11 cellular contexts compared by ENCODE assay signal in genomic region chr4:139887962-139888735, GRCh38.
DNase-seq lines count a peak whose midpoint lies in the region; ATAC-seq, FAIRE-seq and TF ChIP-seq lines count a peak whose summit lies in the region.
"Had no signal": no experiment of that assay in that cellular context is flagged by ENCODE, and none has a peak within 500 bp of the region (broad histone marks: within the 10 kb centered on the region; RNA-seq: fewer than 3 reads in every experiment).

No MANE protein-coding gene starts in this region.

- dilution Hi-C loops in keratinocyte (cut with MboI; ENCODE audit: extremely low pct_ligation_motif_present, low sequenced_read_pairs), result no loop called here

- peak overlapping the region; percentile 96 for H3K4me2 ChIP-seq in keratinocyte (ENCODE audit: control insufficient read depth, extremely low read depth, insufficient read depth, low read depth, low read length)
- H3K4me2 ChIP-seq: PC-9 had no signal

- peak; percentile 79 for ATAC-seq in GM21786 (IDR thresholded peaks at IDR 0.05; ENCODE audit: unreplicated experiment)
- no peak for ATAC-seq in sciatic nerve

- 81 to 88% (median 85%) methylated on average over 4 to 6 of the region's 6 CpGs for WGBS in adrenal gland, 4 donors

- H4K20me1 ChIP-seq in keratinocyte (ENCODE audit: control insufficient read depth, extremely low read depth, insufficient read depth, low read length), result no peaks in the 10 kb centered on the region

- DNase-seq in Caki2 (ENCODE audit: low read depth), result peak; percentile 35
- DNase-seq in OCI-M1 (lab: John Stamatoyannopoulos, UW), result peak; percentile 36
- peak; percentile 86 for DNase-seq in keratinocyte (ENCODE audit: low read depth, low spot score)
- DNase-seq in adrenal gland, result no peak
- DNase-seq in NCI-H82 (lab: John Stamatoyannopoulos, UW), result no peak
- no peak for DNase-seq in GM10266 (ENCODE audit: extremely low spot score)
- DNase-seq in sciatic nerve (ENCODE audit: low spot score), result no peak
- DNase-seq: PC-9 had no signal

- TF ChIP-seq CTCF in keratinocyte (optimal IDR thresholded peaks at IDR 0.05 in 1 of 3, IDR thresholded peaks at IDR 0.05 in 1 of 3, conservative IDR thresholded peaks at IDR 0.05 in 1 of 3; ENCODE audit: extremely low read depth in 1 of 3, insufficient read depth in 2 of 3, low read length in 3 of 3), result no peak
- no peak for TF ChIP-seq CTCF in adrenal gland (IDR thresholded peaks at IDR 0.05)
- TF ChIP-seq CTCF in GM10266 (IDR thresholded peaks at IDR 0.05; ENCODE audit: control insufficient read depth, insufficient read depth, low read depth, missing control alignments), result no peak

- H3K79me2 ChIP-seq in keratinocyte (ENCODE audit: control insufficient read depth, insufficient read depth, low read length), result no peaks in the 10 kb centered on the region

- no peaks in the 10 kb centered on the region for H3K9me3 ChIP-seq in keratinocyte (ENCODE audit: control insufficient read depth, low read depth, low read length)
- H3K9me3 ChIP-seq in adrenal gland (replicated peaks in 1 of 3), result no peaks in the 10 kb centered on the region

- H3K27me3 ChIP-seq in keratinocyte (ENCODE audit: control insufficient read depth, extremely low read depth, insufficient read depth, low read length) (no peaks in the 10 kb centered on the region), adrenal gland (no peaks in the 10 kb centered on the region)
- H3K27me3 ChIP-seq: BLaER1 treated with 17β-estradiol and CSF1 and Interleukin-3, amounts not matched to agents 10 nM and 100 nM had no signal

- peak; percentile 92 for FAIRE-seq in keratinocyte (lab: Jason Lieb, UNC)
- FAIRE-seq: small intestine had no signal

- H3K4me1 ChIP-seq in keratinocyte (ENCODE audit: control insufficient read depth, extremely low read depth, insufficient read depth, low read length) (peaks cover 40% of the 10 kb centered on the region), adrenal gland (replicated peaks in 1 of 2) (peaks cover 0 to 16% of the 10 kb centered on the region in 2 donors)

- H2AFZ ChIP-seq in keratinocyte (ENCODE audit: control insufficient read depth, low read length), result no peak overlapping the region
- H2AFZ ChIP-seq: PC-9 had no signal

- peak overlapping the region; percentile 18 to 71 (median 22) for H3K4me3 ChIP-seq in keratinocyte (ENCODE audit: control insufficient read depth in 2 of 3, extremely low read depth in 1 of 3, insufficient read depth in 2 of 3, low read depth in 1 of 3, low read length in 3 of 3)
- H3K4me3 ChIP-seq in adrenal gland, result no peak overlapping the region
- H3K4me3 ChIP-seq: PC-9 had no signal

- no peaks in the 10 kb centered on the region for H3K9me1 ChIP-seq in keratinocyte (ENCODE audit: control insufficient read depth, extremely low read depth, insufficient read depth, low read length)

- in situ Hi-C loops in Caki2 (cut with HindIII; ENCODE audit: low pct_unique_long_range_greater_than_20kb, low sequenced_read_pairs), result no loop called here

- H3K36me3 ChIP-seq in keratinocyte (ENCODE audit: control insufficient read depth in 2 of 2, extremely low read depth in 1 of 2, insufficient read depth in 2 of 2, low read length in 2 of 2) (no peaks in the 10 kb centered on the region), adrenal gland (replicated peaks in 1 of 2) (no peaks in the 10 kb centered on the region)

- H3K27ac ChIP-seq in keratinocyte (ENCODE audit: control insufficient read depth, insufficient read depth, low read length), result peak overlapping the region; percentile 84
- H3K27ac ChIP-seq in adrenal gland, result peak overlapping the region in 1 of 5 donors; percentile 44
- H3K27ac ChIP-seq: PC-9 had no signal

- intact Hi-C loops in adrenal gland (cut with DNase I) (no loop called here), sciatic nerve (cut with DNase I) (no loop called here)

- peak overlapping the region; percentile 70 for H3K9ac ChIP-seq in keratinocyte (ENCODE audit: control insufficient read depth, extremely low read depth, insufficient read depth, low read length)

- TF ChIP-seq POLR2A in adrenal gland (IDR thresholded peaks at IDR 0.05), result no peak

Comparison
In these comparisons a context has a peak if more than half of its experiments do, and no peak if none do; other contexts are left out.
1. DNase-seq: peak in Caki2 (single experiment), OCI-M1 (single experiment) and keratinocyte (single experiment); none in adrenal gland (0 of 7), NCI-H82 (single experiment), GM10266 (single experiment) and sciatic nerve (single experiment).
2. H3K4me3 ChIP-seq: peak in keratinocyte (3 of 3); none in adrenal gland (0 of 4).